In the genomic region with DNA sequence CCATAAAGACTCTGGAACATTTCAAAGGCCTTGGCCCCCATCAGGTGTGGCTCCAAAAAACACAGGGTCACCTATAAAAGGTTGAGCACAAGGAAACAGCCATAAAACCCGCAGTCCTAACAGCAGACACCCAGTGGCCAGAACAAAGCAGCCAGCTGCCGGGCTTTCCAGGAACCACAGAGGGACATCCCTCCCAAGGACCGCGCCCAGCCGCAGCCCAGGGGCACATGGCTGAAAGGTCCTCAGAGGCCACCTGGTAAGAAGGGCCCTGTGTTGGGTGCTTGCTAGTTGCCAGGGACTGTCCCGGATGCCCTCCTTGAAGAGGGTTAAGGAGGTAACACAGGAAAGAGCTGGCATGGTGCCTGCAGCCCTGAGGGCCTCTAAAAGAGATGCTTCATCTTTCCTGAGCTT, we compare ENCODE assay signal across 17 cellular contexts. TPM values are rescaled to one million over a fixed set of nuclear protein-coding genes. Genes with fewer than 3 reads are reported as not detected.
DNase-seq lines count a peak whose midpoint lies in the region; TF ChIP-seq lines count a peak whose summit lies in the region.
"Had no signal": no experiment of that assay in that cellular context is flagged by ENCODE, and none has a peak within 500 bp of the region (broad histone marks: within the 10 kb centered on the region; RNA-seq: fewer than 3 reads in every experiment).

No MANE protein-coding gene starts in this region.

- H4K20me1 ChIP-seq in BLaER1 treated with 17β-estradiol and CSF1 and Interleukin-3, amounts not matched to agents 10 nM and 100 nM, result peaks cover 0 to 68% (median 0%) of the 10 kb centered on the region in 11 experiments; a peak in 2 of 22 replicates
- H4K20me1 ChIP-seq in PC-9 (ENCODE audit: insufficient read depth), result no peaks in the 10 kb centered on the region

- TF ChIP-seq CTCF in PC-9 (conservative IDR thresholded peaks at IDR 0.05), result no peak

- BruUV-seq in PC-9 (replicated peaks; lab: Mats Ljungman, UMichigan), result no TSS peak

- H3K79me2 ChIP-seq in PC-9 (ENCODE audit: low read depth), result no peaks in the 10 kb centered on the region

- H3K4me2 ChIP-seq in BLaER1 treated with 17β-estradiol and CSF1 and Interleukin-3, amounts not matched to agents 10 nM and 100 nM, result peak overlapping the region; percentile 70 to 96 (median 88)
- no peak overlapping the region for H3K4me2 ChIP-seq in PC-9

- H3K9ac ChIP-seq in BLaER1 treated with 17β-estradiol and CSF1 and Interleukin-3, amounts not matched to agents 10 nM and 100 nM, result peak overlapping the region in 1 of 11 experiments; percentile 30; a peak in 1 of 22 replicates
- H3K9ac ChIP-seq in muscle layer of colon (ENCODE audit: low read length), result no peak overlapping the region

- H3K27me3 ChIP-seq in BLaER1 treated with 17β-estradiol and CSF1 and Interleukin-3, amounts not matched to agents 10 nM and 100 nM, result no peaks in the 10 kb centered on the region
- H3K27me3 ChIP-seq in PC-9 (ENCODE audit: insufficient read depth, low read depth), result no peaks in the 10 kb centered on the region
- no peaks in the 10 kb centered on the region for H3K27me3 ChIP-seq in muscle layer of colon (ENCODE audit: control insufficient read depth in 1 of 2, insufficient read depth in 2 of 2, low read length in 2 of 2)
- H3K27me3 ChIP-seq: spleen, tibial nerve had no signal

- no peaks in the 10 kb centered on the region for H3K36me3 ChIP-seq in BLaER1 treated with 17β-estradiol and CSF1 and Interleukin-3, amounts not matched to agents 10 nM and 100 nM
- H3K36me3 ChIP-seq in PC-9 (ENCODE audit: low read depth), result no peaks in the 10 kb centered on the region
- no peaks in the 10 kb centered on the region for H3K36me3 ChIP-seq in muscle layer of colon (ENCODE audit: insufficient read depth, low read length)
- H3K36me3 ChIP-seq: spleen, tibial nerve had no signal

- no peak overlapping the region for H2AFZ ChIP-seq in PC-9

- H3K9me3 ChIP-seq in BLaER1 treated with 17β-estradiol and CSF1 and Interleukin-3, amounts not matched to agents 10 nM and 100 nM (replicated peaks in 1 of 11), result no peaks in the 10 kb centered on the region
- H3K9me3 ChIP-seq in PC-9 (ENCODE audit: insufficient read depth, low read depth) (no peaks in the 10 kb centered on the region), muscle layer of colon (ENCODE audit: low read length) (no peaks in the 10 kb centered on the region)
- H3K9me3 ChIP-seq: spleen, tibial nerve had no signal

- intact Hi-C loops in PC-9 (cut with micrococcal nuclease; ENCODE audit: unreplicated experiment), result loop anchor here (1.0 to 2.0 kb wide), 4 partner anchors 91 to 431 kb away; no protein-coding TSS in a partner anchor

- peaks cover 56 to 92% (median 83%) of the 10 kb centered on the region in 10 experiments for H3K4me1 ChIP-seq in BLaER1 treated with 17β-estradiol and CSF1 and Interleukin-3, amounts not matched to agents 10 nM and 100 nM
- H3K4me1 ChIP-seq in PC-9 (replicated peaks; ENCODE audit: insufficient read depth), result peaks cover 43% of the 10 kb centered on the region
- peaks cover 70% of the 10 kb centered on the region for H3K4me1 ChIP-seq in muscle layer of colon (ENCODE audit: insufficient read depth, low read length)

- no peaks in the 10 kb centered on the region for H3K9me2 ChIP-seq in PC-9 (ENCODE audit: insufficient read depth)

- POLR2A ChIA-PET in PC-9 (lab: Charles Lee; ENCODE audit: unreplicated experiment), result interaction anchor here (0.6 kb wide), 1 partner anchor 82 kb away, joined by 27 read pairs; no protein-coding TSS in a partner anchor

- CTCF ChIA-PET in PC-9 (lab: Charles Lee), result interaction anchor here (0.9 kb wide), 2 partner anchors 159 to 353 kb away, joined by 3 to 5 read pairs; no protein-coding TSS in a partner anchor

- H3K27ac ChIP-seq in BLaER1 treated with 17β-estradiol and CSF1 and Interleukin-3, amounts not matched to agents 10 nM and 100 nM, result peak overlapping the region in 8 of 11 experiments; percentile 9 to 66 (median 34); a peak in 8 of 22 replicates
- H3K27ac ChIP-seq in PC-9 (no peak overlapping the region), muscle layer of colon (ENCODE audit: low read depth, low read length) (peak overlapping the region; percentile 53)
- H3K27ac ChIP-seq: tibial nerve had no signal

- DNase-seq in ELF-1 (ENCODE audit: low read depth, low spot score) (peak; percentile 22), PC-9 (peak; percentile 47 to 79), dedifferentiated amniotic fluid mesenchymal stem cell (ENCODE audit: extremely low spot score) (no peak), NCI-H128 (lab: John Stamatoyannopoulos, UW; ENCODE audit: unreplicated experiment) (no peak), NCI-H1694 treated with DMSO at 0.1 percent for 48 hours (lab: John Stamatoyannopoulos, UW) (no peak)
- DNase-seq in activated CD4-positive, alpha-beta T cell treated with anti-CD3 and anti-CD28 coated beads, Interleukin-2, amount 50 U/mL, for 1 hour, result no peak
- DNase-seq: activated CD4-positive, alpha-beta T cell treated with anti-CD3 and anti-CD28 coated beads for 36 hours; activated CD8-positive, alpha-beta memory T cell treated with anti-CD3 and anti-CD28 coated beads, Interleukin-2, amount 10 ng/mL, durations not matched to agents 7 days and 5 days; NCI-H446 treated with DMSO at 0.1 percent for 48 hours; SIG-M5; spleen; stimulated activated CD4-positive, alpha-beta T cell treated with anti-CD3 and anti-CD28 coated beads, Interleukin-4, amount 100 ng/mL, for 4 hours; stimulated activated naive CD8-positive, alpha-beta T cell treated with anti-CD3 and anti-CD28 coated beads, Interleukin-15, amount 100 ng/mL, for 72 hours; T-helper 1 cell had no signal

- H3K4me3 ChIP-seq in BLaER1 treated with 17β-estradiol and CSF1 and Interleukin-3, amounts not matched to agents 10 nM and 100 nM, result no peak overlapping the region
- H3K4me3 ChIP-seq in PC-9, result no peak overlapping the region
- no peak overlapping the region for H3K4me3 ChIP-seq in muscle layer of colon (ENCODE audit: low read depth in 1 of 2, low read length in 2 of 2)
- H3K4me3 ChIP-seq: spleen, tibial nerve had no signal

- H3F3A ChIP-seq in PC-9 (ENCODE audit: insufficient read depth, low read depth), result no peaks in the 10 kb centered on the region; the same call in 1 of the 2 replicates

RNA-seq across cellular contexts. Expression of gene KCNMA1, which starts 32.7 kb away (rescaled TPM):
- 0.68 and 0.70 TPM in 2 replicates for total RNA-seq in PC-9 (2021)

Comparison
In these comparisons a context has a peak if more than half of its experiments do, and no peak if none do; other contexts are left out.
1. DNase-seq: peak in ELF-1 (single experiment) and PC-9 (2 of 2); none in dedifferentiated amniotic fluid mesenchymal stem cell (single experiment), NCI-H128 (single experiment), NCI-H1694 treated with DMSO at 0.1 percent for 48 hours (single experiment) and activated CD4-positive, alpha-beta T cell treated with anti-CD3 and anti-CD28 coated beads, Interleukin-2, amount 50 U/mL, for 1 hour (single experiment).